Comparison of ENCODE assay signal across 23 cellular contexts in the genomic region with DNA sequence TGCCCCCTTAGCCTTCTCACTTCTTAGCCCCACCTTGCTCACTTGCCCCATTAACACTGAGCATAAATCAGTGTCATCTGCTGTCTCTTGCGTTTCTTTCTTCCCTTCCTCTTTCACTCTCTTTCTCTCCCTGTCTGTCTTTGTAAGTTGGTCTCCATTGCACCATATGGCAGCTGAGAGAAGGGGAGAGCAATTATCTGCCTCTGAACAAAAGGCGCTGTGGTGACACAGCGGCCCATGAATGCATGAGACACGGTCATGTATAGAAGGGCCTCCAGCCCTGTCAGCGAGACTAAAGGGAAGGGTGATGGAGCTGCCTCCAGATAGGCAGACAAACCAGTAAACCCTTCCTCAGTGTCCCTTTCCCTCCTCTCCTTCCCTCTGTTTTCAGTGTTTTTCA.
DNase-seq lines count a peak whose midpoint lies in the region; ATAC-seq, FAIRE-seq and TF ChIP-seq lines count a peak whose summit lies in the region.
"Had no signal": no experiment of that assay in that cellular context is flagged by ENCODE, and none has a peak within 500 bp of the region (broad histone marks: within the 10 kb centered on the region; RNA-seq: fewer than 3 reads in every experiment).

No MANE protein-coding gene starts in this region.

- H3K27ac Mint-ChIP-seq in GM23338, result no peak overlapping the region
- H3K27ac Mint-ChIP-seq in HFFc6, result no peak overlapping the region
- H3K27ac Mint-ChIP-seq: activated CD4-positive, alpha-beta T cell treated with anti-CD3 and anti-CD28 coated beads, Interleukin-2, amount 10 ng/mL, durations not matched to agents 7 days and 5 days; activated naive CD8-positive, alpha-beta T cell treated with anti-CD3 and anti-CD28 coated beads, Interleukin-2, amount 50 U/mL, for 24 hours; natural killer cell treated with Interleukin-12 subunit alpha and Interleukin-12 subunit beta and Interleukin-15 and Interleukin-18, amount 100 ng/mL, for 72 hours had no signal

- H3K4me1 ChIP-seq in GM23338 (ENCODE audit: insufficient read depth), result peaks cover 9% of the 10 kb centered on the region; the same call in 1 of the 2 replicates
- no peaks in the 10 kb centered on the region for H3K4me1 ChIP-seq in mesodermal cell (ENCODE audit: control insufficient read depth, insufficient read depth, low read length, poor library complexity, severe bottlenecking)
- no peaks in the 10 kb centered on the region for H3K4me1 ChIP-seq in pancreas
- H3K4me1 ChIP-seq in prostate gland (replicated peaks), result no peaks in the 10 kb centered on the region
- H3K4me1 ChIP-seq: right lobe of liver had no signal

- no peaks in the 10 kb centered on the region for H3K36me3 Mint-ChIP-seq in GM23338 (ENCODE audit: low read depth)
- no peaks in the 10 kb centered on the region for H3K36me3 Mint-ChIP-seq in HFFc6 (ENCODE audit: low read depth)
- H3K36me3 Mint-ChIP-seq: natural killer cell treated with Interleukin-12 subunit alpha and Interleukin-12 subunit beta and Interleukin-15 and Interleukin-18, amount 100 ng/mL, for 72 hours had no signal

- ATAC-seq in GM23338, result no peak
- ATAC-seq in pancreas, result no peak
- ATAC-seq: activated naive CD8-positive, alpha-beta T cell treated with anti-CD3 and anti-CD28 coated beads, Interleukin-2, amount 50 U/mL, for 24 hours; activated T-cell treated with anti-CD3 and anti-CD28 coated beads, Interleukin-2, amount 50 U/mL, for 4 hours; natural killer cell treated with Interleukin-12 subunit alpha and Interleukin-12 subunit beta and Interleukin-15 and Interleukin-18, amount 100 ng/mL, for 72 hours; right lobe of liver had no signal

- no peak overlapping the region for H3K4me3 ChIP-seq in GM23338
- H3K4me3 ChIP-seq in mesodermal cell (ENCODE audit: extremely low read depth, insufficient read depth, low read length, poor library complexity, severe bottlenecking), result no peak overlapping the region
- H3K4me3 ChIP-seq in pancreas, result no peak overlapping the region
- H3K4me3 ChIP-seq in prostate gland, result no peak overlapping the region
- H3K4me3 ChIP-seq: right lobe of liver, tibial artery had no signal

- H3K4me1 Mint-ChIP-seq in GM23338 (peaks cover 3% of the 10 kb centered on the region; the same call in 2 of the 3 replicates), HFFc6 (ENCODE audit: low read depth) (peaks cover 11% of the 10 kb centered on the region; the same call in 1 of the 2 replicates)
- H3K4me1 Mint-ChIP-seq: activated CD4-positive, alpha-beta T cell treated with anti-CD3 and anti-CD28 coated beads, Interleukin-2, amount 10 ng/mL, durations not matched to agents 7 days and 5 days; activated naive CD8-positive, alpha-beta T cell treated with anti-CD3 and anti-CD28 coated beads, Interleukin-2, amount 50 U/mL, for 24 hours had no signal

- H3K36me3 ChIP-seq in GM23338 (ENCODE audit: insufficient read depth) (no peaks in the 10 kb centered on the region), mesodermal cell (ENCODE audit: control insufficient read depth, insufficient read depth, low read length) (no peaks in the 10 kb centered on the region), pancreas (no peaks in the 10 kb centered on the region), prostate gland (no peaks in the 10 kb centered on the region)
- H3K36me3 ChIP-seq: right lobe of liver, tibial artery had no signal

- DNase-seq in GM23338 (ENCODE audit: low spot score) (no peak), NCI-H2107 (lab: John Stamatoyannopoulos, UW) (peak; percentile 1), SK-N-DZ (ENCODE audit: low spot score) (peak; percentile 4), pancreas (no peak), iPS-NIHi7 (ENCODE audit: extremely low spot score) (no peak), HFFc6 (no peak), prostate gland (ENCODE audit: low spot score) (no peak)
- DNase-seq: activated CD4-positive, alpha-beta T cell treated with anti-CD3 and anti-CD28 coated beads, Interleukin-2, amount 10 ng/mL, durations not matched to agents 7 days and 5 days; activated naive CD8-positive, alpha-beta T cell treated with anti-CD3 and anti-CD28 coated beads, Interleukin-2, amount 50 U/mL, for 24 hours; activated T-cell treated with anti-CD3 and anti-CD28 coated beads, Interleukin-2, amount 50 U/mL, for 4 hours; central memory CD4-positive, alpha-beta T cell; foreskin melanocyte; MM.1S; NK-92 treated with Interleukin-12 subunit alpha and Interleukin-12 subunit beta, amount 100 ng/mL, for 24 hours; right lobe of liver; stimulated activated CD4-positive, alpha-beta T cell treated with anti-CD3 and anti-CD28 coated beads, Interleukin-2, amount 100 ng/mL, for 48 hours; T1000; tibial artery had no signal

- H3F3A ChIP-seq in GM23338 (replicated peaks; ENCODE audit: low read depth), result no peaks in the 10 kb centered on the region

- WGBS in mesodermal cell (ENCODE audit: insufficient coverage in 2 of 2), 2 experiments, result 45 to 83% methylated on average over 2 to 5 of the region's 5 CpGs
- WGBS in pancreas, 2 donors, result 72 to 77% methylated on average over 5 of the region's 5 CpGs
- WGBS in prostate gland, result 81% methylated on average over 5 of the region's 5 CpGs

- no peak overlapping the region for H3K27ac ChIP-seq in GM23338 (ENCODE audit: low read depth)
- H3K27ac ChIP-seq in mesodermal cell (ENCODE audit: low read depth, low read length, severe bottlenecking), result peak overlapping the region; percentile 86
- no peak overlapping the region for H3K27ac ChIP-seq in pancreas
- no peak overlapping the region for H3K27ac ChIP-seq in prostate gland
- H3K27ac ChIP-seq: right lobe of liver, tibial artery had no signal

- H3K79me2 ChIP-seq in GM23338 (replicated peaks; ENCODE audit: insufficient read depth), result no peaks in the 10 kb centered on the region

- peak overlapping the region; percentile 75; the same call in 1 of the 2 replicates for H2AFZ ChIP-seq in GM23338

- intact Hi-C loops in pancreas (cut with DNase I) (no loop called here), prostate gland (cut with DNase I) (no loop called here)

- no peak overlapping the region for H3K4me2 ChIP-seq in GM23338

- H4K20me1 ChIP-seq in GM23338 (replicated peaks; ENCODE audit: insufficient read depth), result no peaks in the 10 kb centered on the region

- H3K4me3 Mint-ChIP-seq in GM23338 (no peak overlapping the region), HFFc6 (no peak overlapping the region)
- H3K4me3 Mint-ChIP-seq: activated CD4-positive, alpha-beta T cell treated with anti-CD3 and anti-CD28 coated beads, Interleukin-2, amount 10 ng/mL, durations not matched to agents 7 days and 5 days; activated naive CD8-positive, alpha-beta T cell treated with anti-CD3 and anti-CD28 coated beads, Interleukin-2, amount 50 U/mL, for 24 hours; activated T-cell treated with anti-CD3 and anti-CD28 coated beads, Interleukin-2, amount 50 U/mL, for 4 hours; natural killer cell treated with Interleukin-12 subunit alpha and Interleukin-12 subunit beta and Interleukin-15 and Interleukin-18, amount 100 ng/mL, for 72 hours had no signal

- no peak for FAIRE-seq in pancreas (lab: Jason Lieb, UNC)
- FAIRE-seq: GM18507, GM19239, HTR-8/SVneo had no signal

- H3K27me3 Mint-ChIP-seq in GM23338 (ENCODE audit: insufficient read depth, low read depth, poor library complexity) (peaks cover 1% of the 10 kb centered on the region), HFFc6 (ENCODE audit: insufficient read depth) (no peaks in the 10 kb centered on the region)
- H3K27me3 Mint-ChIP-seq: activated CD4-positive, alpha-beta T cell treated with anti-CD3 and anti-CD28 coated beads, Interleukin-2, amount 10 ng/mL, durations not matched to agents 7 days and 5 days; activated naive CD8-positive, alpha-beta T cell treated with anti-CD3 and anti-CD28 coated beads, Interleukin-2, amount 50 U/mL, for 24 hours; natural killer cell treated with Interleukin-12 subunit alpha and Interleukin-12 subunit beta and Interleukin-15 and Interleukin-18, amount 100 ng/mL, for 72 hours had no signal

- TF ChIP-seq CTCF in GM23338 (conservative IDR thresholded peaks at IDR 0.05; ENCODE audit: low read depth in 2 of 2) (no peak), pancreas (IDR thresholded peaks at IDR 0.05) (no peak), HFFc6 (IDR thresholded peaks at IDR 0.05) (no peak), prostate gland (IDR thresholded peaks at IDR 0.05) (no peak)

- H3K27me3 ChIP-seq in GM23338 (ENCODE audit: insufficient read depth) (no peaks in the 10 kb centered on the region), pancreas (no peaks in the 10 kb centered on the region), prostate gland (replicated peaks; ENCODE audit: insufficient read depth) (no peaks in the 10 kb centered on the region)
- H3K27me3 ChIP-seq: right lobe of liver, tibial artery had no signal

- H3K9me2 ChIP-seq in GM23338 (ENCODE audit: insufficient read depth), result no peaks in the 10 kb centered on the region

- no peak for TF ChIP-seq POLR2A in prostate gland (IDR thresholded peaks at IDR 0.05)

- H3K9me3 Mint-ChIP-seq in GM23338 (no peaks in the 10 kb centered on the region), HFFc6 (no peaks in the 10 kb centered on the region)
- H3K9me3 Mint-ChIP-seq: activated CD4-positive, alpha-beta T cell treated with anti-CD3 and anti-CD28 coated beads, Interleukin-2, amount 10 ng/mL, durations not matched to agents 7 days and 5 days; activated naive CD8-positive, alpha-beta T cell treated with anti-CD3 and anti-CD28 coated beads, Interleukin-2, amount 50 U/mL, for 24 hours; activated T-cell treated with anti-CD3 and anti-CD28 coated beads, Interleukin-2, amount 50 U/mL, for 4 hours had no signal

- H3K9me3 ChIP-seq in mesodermal cell (ENCODE audit: control insufficient read depth, low read length) (no peaks in the 10 kb centered on the region), pancreas (no peaks in the 10 kb centered on the region), prostate gland (no peaks in the 10 kb centered on the region)
- H3K9me3 ChIP-seq: right lobe of liver, tibial artery had no signal

Comparison
In these comparisons a context has a peak if more than half of its experiments do, and no peak if none do; other contexts are left out.
1. DNase-seq: peak in NCI-H2107 (single experiment) and SK-N-DZ (single experiment); none in GM23338 (single experiment), pancreas (0 of 6), iPS-NIHi7 (single experiment), HFFc6 (single experiment) and prostate gland (single experiment).